7 cellular contexts compared by ENCODE assay signal in the genomic region with DNA sequence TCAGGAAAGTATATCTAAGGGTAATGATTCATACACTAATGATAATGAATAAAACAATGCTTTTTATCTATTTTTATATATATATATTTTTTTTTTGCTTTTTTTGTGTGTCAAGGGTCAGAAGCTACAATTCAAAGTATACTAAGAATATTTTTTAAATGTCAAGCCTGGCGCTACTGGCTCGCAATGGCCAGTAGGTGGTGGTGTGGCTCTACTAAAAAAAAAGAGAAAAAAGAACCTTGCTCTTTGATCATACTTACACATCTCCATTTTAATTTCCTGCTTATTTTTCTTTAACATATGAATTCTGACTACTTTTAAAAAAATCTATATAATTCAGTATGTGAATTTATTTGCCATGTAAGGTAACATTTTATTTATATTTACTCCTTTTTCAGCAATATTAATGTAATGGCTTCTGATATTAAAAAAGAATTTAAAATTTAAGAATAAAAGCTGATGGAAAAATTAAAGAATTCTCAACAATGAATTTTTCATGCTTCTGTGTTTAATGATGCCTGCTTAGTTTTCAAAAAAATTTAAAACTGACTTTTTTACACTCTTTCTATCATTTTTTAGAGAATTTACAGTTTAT.
DNase-seq lines count a peak whose midpoint lies in the region; ATAC-seq and TF ChIP-seq lines count a peak whose summit lies in the region.

No MANE protein-coding gene starts in this region.

- H4K5ac ChIP-seq in mesendoderm (ENCODE audit: low read length): no peak overlapping the region

- POLR2A ChIA-PET in PC-3 (lab: Charles Lee; ENCODE audit: unreplicated experiment): interaction anchor here (0.6 kb wide), 1 partner anchor 452 kb away, joined by 3 read pairs; no protein-coding TSS in a partner anchor

- H2BK5ac ChIP-seq in mesendoderm (ENCODE audit: low read length): no peak overlapping the region

- H3K9me3 ChIP-seq in PC-3 (ENCODE audit: low read length) (no peaks in the 10 kb centered on the region), colonic mucosa (no peaks in the 10 kb centered on the region)

- intact Hi-C loops in PC-3 (cut with micrococcal nuclease): loop anchor here (1.0 to 10.0 kb wide), 4 partner anchors 130 to 888 kb away; no protein-coding TSS in a partner anchor
- intact Hi-C loops in colonic mucosa (cut with DNase I): loop anchor here (5.0 to 10.0 kb wide), 2 partner anchors 453 to 890 kb away; no protein-coding TSS in a partner anchor

- no peak overlapping the region for H3K4ac ChIP-seq in mesendoderm (ENCODE audit: low read depth, low read length)

- no TSS peak for BruUV-seq in PC-3 (replicated peaks; lab: Mats Ljungman, UMichigan)

- H4K8ac ChIP-seq in mesendoderm (ENCODE audit: low read depth, low read length): no peak overlapping the region

- no CpG with 5 or more reads among the region's 2 CpGs for WGBS in mesendoderm (ENCODE audit: extremely low coverage, insufficient coverage, low lambda C conversion rate)

- no peak overlapping the region for H2AFZ ChIP-seq in PC-3 (ENCODE audit: low read length)

- H3K56ac ChIP-seq in mesendoderm (ENCODE audit: low read length): no peak overlapping the region

- CTCF ChIA-PET in PC-3 (lab: Charles Lee): interaction anchor here (0.6 to 1.5 kb wide), 10 partner anchors 151 to 1160 kb away, joined by 3 to 23 read pairs (median 4); no protein-coding TSS in a partner anchor

- no peak overlapping the region for H3K23ac ChIP-seq in mesendoderm (ENCODE audit: low read length)

- H3K18ac ChIP-seq in mesendoderm (ENCODE audit: low read length): no peak overlapping the region

- no peaks in the 10 kb centered on the region for H4K20me1 ChIP-seq in PC-3 (ENCODE audit: low read length)

- no peaks in the 10 kb centered on the region for H3F3A ChIP-seq in PC-3 (ENCODE audit: low read length, unreplicated experiment)

- H3K27ac ChIP-seq in PC-3 (ENCODE audit: low read length) (no peak overlapping the region), colonic mucosa (no peak overlapping the region), mesendoderm (ENCODE audit: low read depth, low read length) (no peak overlapping the region)

- H2BK120ac ChIP-seq in mesendoderm (ENCODE audit: low read depth, low read length): no peak overlapping the region

- ATAC-seq in GM19455 (IDR thresholded peaks at IDR 0.05; ENCODE audit: unreplicated experiment): peak; percentile 72
- peak; percentile 88 for ATAC-seq in HG03565 (IDR thresholded peaks at IDR 0.05; ENCODE audit: unreplicated experiment)
- no peak for ATAC-seq in PC-3

- H3K4me1 ChIP-seq in PC-3 (ENCODE audit: insufficient read depth, low read length) (peaks cover 5% of the 10 kb centered on the region; the same call in 1 of the 2 replicates), colonic mucosa (no peaks in the 10 kb centered on the region), mesendoderm (ENCODE audit: control insufficient read depth, low read depth, low read length) (no peaks in the 10 kb centered on the region)

- no peak overlapping the region for H2AK5ac ChIP-seq in mesendoderm (ENCODE audit: low read length)

- H3K79me2 ChIP-seq in PC-3 (ENCODE audit: low read length) (no peaks in the 10 kb centered on the region), mesendoderm (ENCODE audit: control insufficient read depth, insufficient read depth, low read length) (no peaks in the 10 kb centered on the region)

- H3K36me3 ChIP-seq in PC-3 (ENCODE audit: low read depth, low read length) (no peaks in the 10 kb centered on the region), colonic mucosa (no peaks in the 10 kb centered on the region), mesendoderm (ENCODE audit: control insufficient read depth, insufficient read depth, low read length) (no peaks in the 10 kb centered on the region)

- H3K4me3 ChIP-seq in PC-3 (ENCODE audit: low read length) (no peak overlapping the region), colonic mucosa (no peak overlapping the region), mesendoderm (ENCODE audit: low read length) (no peak overlapping the region)

- H2BK15ac ChIP-seq in mesendoderm (replicated peaks; ENCODE audit: low read depth): no peak overlapping the region

- H3K9ac ChIP-seq in PC-3 (ENCODE audit: low read length) (no peak overlapping the region), colonic mucosa (ENCODE audit: low read depth in 2 of 2, low read length in 2 of 2) (no peak overlapping the region), mesendoderm (ENCODE audit: low read length) (no peak overlapping the region)

- H3K79me1 ChIP-seq in mesendoderm (ENCODE audit: low read length): no peaks in the 10 kb centered on the region

- peak; percentile 28 for DNase-seq in Daoy (ENCODE audit: low read depth)
- DNase-seq in PC-3: peak; percentile 75
- no peak for DNase-seq in colonic mucosa
- DNase-seq in mesendoderm: peak; percentile 43
- no peak for DNase-seq in 8988T

- H3K9me2 ChIP-seq in PC-3 (replicated peaks; ENCODE audit: low read length): no peaks in the 10 kb centered on the region

- H3K27me3 ChIP-seq in PC-3 (ENCODE audit: low read length) (no peaks in the 10 kb centered on the region), colonic mucosa (no peaks in the 10 kb centered on the region), mesendoderm (ENCODE audit: insufficient read depth, low read length, poor library complexity) (no peaks in the 10 kb centered on the region)

- peak; percentile 61 for TF ChIP-seq CTCF in PC-3 (conservative IDR thresholded peaks at IDR 0.05; ENCODE audit: low read depth, low read length)
- TF ChIP-seq CTCF in colonic mucosa (IDR thresholded peaks at IDR 0.05): peak; percentile 73

- H3K4me2 ChIP-seq in PC-3 (ENCODE audit: low read length): no peak overlapping the region
- H3K4me2 ChIP-seq in mesendoderm (ENCODE audit: low read length): no peak overlapping the region

Comparison
In these comparisons a context has a peak if more than half of its experiments do, and no peak if none do; other contexts are left out.
1. DNase-seq: peak in Daoy (single experiment), PC-3 (single experiment) and mesendoderm (single experiment); none in colonic mucosa (single experiment) and 8988T (single experiment).